In genomic region chr15:80776420-80777045, GRCh38 we compare ENCODE assay signal across 9 cellular contexts. TPM values are rescaled to one million over a fixed set of nuclear protein-coding genes. Genes with fewer than 3 reads are reported as not detected.
DNase-seq lines count a peak whose midpoint lies in the region; ATAC-seq, FAIRE-seq and TF ChIP-seq lines count a peak whose summit lies in the region.
"Had no signal": no experiment of that assay in that cellular context is flagged by ENCODE, and none has a peak within 500 bp of the region (broad histone marks: within the 10 kb centered on the region; RNA-seq: fewer than 3 reads in every experiment).

No MANE protein-coding gene starts in this region.

- BruUV-seq in Calu3 (replicated peaks; lab: Mats Ljungman, UMichigan): no TSS peak

- in situ Hi-C loops in KBM-7 (cut with MboI; ENCODE audit: low pct_unique_long_range_greater_than_20kb, low sequenced_read_pairs): loop anchor here (10.0 kb wide), 2 partner anchors 202 to 322 kb away; no protein-coding TSS in a partner anchor

- peak; percentile 44 for FAIRE-seq in urothelium cell line (lab: Jason Lieb, UNC)
- FAIRE-seq: TTC549 had no signal

- intact Hi-C loops in Calu3 (cut with micrococcal nuclease; ENCODE audit: unreplicated experiment): loop anchor here (1.0 to 5.0 kb wide), 6 partner anchors 69 to 321 kb away; no protein-coding TSS in a partner anchor
- intact Hi-C loops in posterior cingulate gyrus (cut with DNase I): loop anchor here (1.0 to 10.0 kb wide), 4 partner anchors 82 to 321 kb away; partner anchors contain the start of gene ABHD17C

- H3K9me3 Mint-ChIP-seq in Calu3 (ENCODE audit: low read depth, unreplicated experiment) (no peaks in the 10 kb centered on the region), glutamatergic neuron (ENCODE audit: unreplicated experiment) (peaks cover 1% of the 10 kb centered on the region)

- H3K27me3 Mint-ChIP-seq in Calu3 (ENCODE audit: unreplicated experiment): peaks cover 26% of the 10 kb centered on the region
- peaks cover 14% of the 10 kb centered on the region for H3K27me3 Mint-ChIP-seq in glutamatergic neuron (ENCODE audit: unreplicated experiment)

- H3K4me1 Mint-ChIP-seq in Calu3 (ENCODE audit: low read depth, unreplicated experiment) (peaks cover 36% of the 10 kb centered on the region), glutamatergic neuron (ENCODE audit: low read depth, unreplicated experiment) (peaks cover 7% of the 10 kb centered on the region)

- peaks cover 20% of the 10 kb centered on the region for H3K36me3 Mint-ChIP-seq in Calu3 (ENCODE audit: insufficient read depth, unreplicated experiment)
- no peaks in the 10 kb centered on the region for H3K36me3 Mint-ChIP-seq in glutamatergic neuron (ENCODE audit: unreplicated experiment)

- CTCF ChIA-PET in Calu3 (lab: Charles Lee): interaction anchor here (0.8 to 7.1 kb wide), 30 partner anchors 9 to 489 kb away, joined by 3 to 151 read pairs (median 4); partner anchors contain the start of gene ABHD17C

- peak; percentile 77 for TF ChIP-seq CTCF in Calu3 (IDR thresholded peaks at IDR 0.05; ENCODE audit: unreplicated experiment)
- peak; percentile 86 for TF ChIP-seq CTCF in glutamatergic neuron (IDR thresholded peaks at IDR 0.05; ENCODE audit: partially characterized antibody, unreplicated experiment)

- peak; percentile 90 for DNase-seq in Calu3
- peak; percentile 77 for DNase-seq in KBM-7
- DNase-seq in SK-N-DZ (ENCODE audit: low spot score): peak; percentile 77
- DNase-seq in activated naive CD4-positive, alpha-beta T cell treated with anti-CD3 and anti-CD28 coated beads, Interleukin-2, amount 50 U/mL, for 16 hours: peak; percentile 60
- DNase-seq in glutamatergic neuron: peak; percentile 80
- peak; percentile 47 to 94 (median 73) for DNase-seq in posterior cingulate gyrus
- peak; percentile 76 for DNase-seq in urothelium cell line (ENCODE audit: low spot score)

- ATAC-seq in GM19351 (IDR thresholded peaks at IDR 0.05; ENCODE audit: unreplicated experiment): no peak

- H3K27ac Mint-ChIP-seq in Calu3 (ENCODE audit: unreplicated experiment) (no peak overlapping the region), glutamatergic neuron (ENCODE audit: unreplicated experiment) (no peak overlapping the region)

- H3K4me3 Mint-ChIP-seq in Calu3 (ENCODE audit: low read depth, unreplicated experiment) (no peak overlapping the region), glutamatergic neuron (ENCODE audit: unreplicated experiment) (no peak overlapping the region)

RNA-seq across cellular contexts. Expression of gene CEMIP, which starts 2.6 kb away (rescaled TPM):
- total RNA-seq in Calu3 (2022) (1.8 and 4.1 TPM in 2 replicates), glutamatergic neuron (ENCODE audit: unreplicated experiment) (0.25 TPM)
- polyA plus RNA-seq in SK-N-DZ (2014; cell fraction: cytosol; rRNA removed): 0.50 and 1.6 TPM in 2 replicates
- 0.65 and 0.84 TPM in 2 replicates for polyA plus RNA-seq in SK-N-DZ (2014; cell fraction: nucleus; rRNA removed)
